In the genomic region with DNA sequence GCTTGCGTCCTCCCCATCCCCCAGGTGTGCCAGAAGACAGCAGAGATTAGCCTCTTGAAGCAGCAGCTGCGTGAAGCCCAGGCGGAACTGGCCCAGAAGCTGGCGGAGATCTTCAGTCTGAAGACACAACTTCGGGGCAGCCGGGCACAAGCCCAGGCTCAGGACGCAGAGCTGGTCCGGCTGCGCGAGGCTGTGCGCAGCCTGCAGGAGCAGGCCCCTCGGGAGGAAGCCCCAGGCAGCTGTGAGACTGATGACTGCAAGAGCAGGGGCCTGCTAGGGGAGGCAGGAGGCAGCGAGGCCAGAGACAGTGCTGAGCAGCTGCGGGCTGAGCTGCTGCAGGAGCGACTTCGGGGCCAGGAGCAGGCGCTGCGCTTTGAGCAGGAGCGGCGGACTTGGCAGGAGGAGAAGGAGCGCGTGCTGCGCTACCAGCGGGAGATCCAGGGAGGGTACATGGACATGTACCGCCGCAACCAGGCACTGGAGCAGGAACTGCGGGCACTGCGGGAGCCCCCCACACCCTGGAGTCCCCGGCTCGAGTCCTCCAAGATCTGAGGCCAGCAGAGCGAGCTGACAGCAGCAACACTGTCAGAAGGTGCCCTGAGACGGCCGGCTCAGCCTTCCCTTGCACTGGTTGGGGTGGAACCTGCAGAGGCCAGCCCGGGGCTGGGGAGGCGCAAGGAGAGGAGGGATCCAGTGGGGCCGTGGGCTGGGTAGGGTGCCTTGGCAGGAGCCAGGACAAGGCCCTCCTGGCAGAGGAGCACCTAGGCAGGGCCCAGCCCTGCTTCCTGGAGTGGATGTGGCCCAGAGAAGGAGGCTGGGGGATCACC, we compare ENCODE assay signal across 1 cellular context.
A peak's percentile ranks its signal among the peaks of the same experiment; 100 is the strongest.
TF ChIP-seq lines count a peak whose summit lies in the region.

No MANE protein-coding gene starts in this region.

TF ChIP-seq in HepG2, 621 proteins besides CTCF, POLR2A, EP300 and RAD21:
- TF ChIP-seq HIVEP1 (CRISPR knock-in tag; IDR thresholded peaks at IDR 0.05) (0 out of 2 replicates have a peak, but pooled peaks have one; percentile 1), PLRG1 (conservative IDR thresholded peaks at IDR 0.05) (no peak)
- TF ChIP-seq, protein P1, sequence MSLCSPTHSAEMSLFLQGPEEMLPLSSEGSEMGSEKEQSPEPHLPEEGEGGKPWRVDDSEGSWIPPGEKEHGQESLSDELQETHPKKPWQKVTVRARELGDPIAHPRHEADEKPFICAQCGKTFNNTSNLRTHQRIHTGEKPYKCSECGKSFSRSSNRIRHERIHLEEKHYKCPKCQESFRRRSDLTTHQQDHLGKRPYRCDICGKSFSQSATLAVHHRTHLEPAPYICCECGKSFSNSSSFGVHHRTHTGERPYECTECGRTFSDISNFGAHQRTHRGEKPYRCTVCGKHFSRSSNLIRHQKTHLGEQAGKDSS (CRISPR knock-in tag; IDR thresholded peaks at IDR 0.05; ENCODE audit: borderline replicate concordance, low read depth), result 0 out of 2 replicates have a peak, but pooled peaks have one; percentile 2
